1 cellular context compared by ENCODE assay signal in genomic region chr6:16706029-16706428, GRCh38.
TF ChIP-seq lines count a peak whose summit lies in the region.

No MANE protein-coding gene starts in this region.

TF ChIP-seq in IMR-90, 13 proteins besides CTCF, POLR2A, EP300 and RAD21 (continued from another document):
- TF ChIP-seq ELK1 (IDR thresholded peaks at IDR 0.05; ENCODE audit: borderline replicate concordance, low read depth, low read length) (no peak), SMC3 (IDR thresholded peaks at IDR 0.05; ENCODE audit: low read depth, low read length) (no peak), MAFK (IDR thresholded peaks at IDR 0.05; ENCODE audit: low read depth, low read length) (no peak), FOS (IDR thresholded peaks at IDR 0.05; ENCODE audit: low read depth, low read length) (no peak)
